Comparison of ENCODE assay signal across 8 cellular contexts in the genomic region with DNA sequence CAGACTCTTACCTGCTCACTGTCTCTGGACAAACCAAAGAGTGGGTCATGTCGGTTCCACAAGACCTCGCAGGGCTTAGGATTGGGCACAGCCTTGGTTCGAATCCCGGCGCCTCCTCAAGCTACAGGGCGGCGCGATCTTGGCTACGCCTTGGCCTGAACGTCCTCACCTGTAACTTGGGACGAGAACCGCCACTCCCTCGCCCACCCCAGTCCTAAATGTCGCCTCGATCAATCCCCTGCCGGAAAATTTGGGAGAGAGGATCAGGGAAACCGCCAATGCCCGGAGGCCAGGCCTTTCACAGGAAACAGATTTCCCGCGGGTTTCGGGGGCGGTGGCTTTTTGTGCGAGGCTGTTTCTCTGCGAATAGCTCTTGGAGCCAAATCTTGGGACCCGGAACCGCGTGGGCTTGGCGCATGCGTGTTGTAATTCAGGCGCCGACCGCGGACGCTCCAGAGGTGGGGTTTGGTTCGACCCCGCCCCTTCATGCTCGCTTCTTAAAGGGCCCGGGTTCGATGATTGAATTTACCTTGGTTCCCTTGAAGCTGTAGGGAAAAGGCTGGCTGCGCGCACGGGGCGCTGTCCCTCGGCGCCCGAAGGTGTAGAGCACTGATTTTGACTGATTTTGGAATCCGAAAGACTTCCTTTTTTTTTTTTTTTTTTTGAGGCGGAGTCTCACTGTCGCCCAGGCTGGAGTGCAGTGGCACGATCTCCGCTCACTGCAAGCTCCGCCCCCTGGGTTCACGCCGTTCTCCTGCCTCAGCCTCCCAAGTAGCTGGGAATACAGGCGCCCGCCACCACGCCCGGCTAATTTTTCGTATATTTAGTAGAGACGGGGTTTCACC. TPM values are rescaled to one million over a fixed set of nuclear protein-coding genes. Genes with fewer than 3 reads are reported as not detected.
DNase-seq lines count a peak whose midpoint lies in the region; ATAC-seq and TF ChIP-seq lines count a peak whose summit lies in the region.

A gene with protein sequence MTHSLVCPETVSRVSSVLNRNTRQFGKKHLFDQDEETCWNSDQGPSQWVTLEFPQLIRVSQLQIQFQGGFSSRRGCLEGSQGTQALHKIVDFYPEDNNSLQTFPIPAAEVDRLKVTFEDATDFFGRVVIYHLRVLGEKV (minus strand): TSS at position 403 of the 845 bp plus-strand sequence. CDS start 354 bp downstream, at position 49.

- in situ Hi-C loops in ACHN (cut with HindIII; ENCODE audit: low pct_ligation_motif_present, low pct_unique_long_range_greater_than_20kb, low sequenced_read_pairs) (no loop called here), GM18951 (cut with MboI; ENCODE audit: low sequenced_read_pairs, unreplicated experiment) (no loop called here)

- ATAC-seq in HG03439 (IDR thresholded peaks at IDR 0.05; ENCODE audit: unreplicated experiment) (peak; percentile 66), left colon (peak; percentile 93)

- TF ChIP-seq CTCF in colonic mucosa (IDR thresholded peaks at IDR 0.05), result no peak

- H3K4me3 ChIP-seq in colonic mucosa, result peak within 1 kb of the TSS; percentile 86

- H3K9me3 ChIP-seq in colonic mucosa, result no peaks in the 10 kb centered on the region

- POLR2A ChIA-PET in activated CD4-positive, alpha-beta T cell treated with anti-CD3 and anti-CD28 coated beads, Interleukin-2, amount 10 ng/mL, durations not matched to agents 7 days and 5 days (lab: Charles Lee), result interaction anchor here (0.7 to 1.5 kb wide), 2 partner anchors 8 to 10 kb away, joined by 3 to 10 read pairs; no protein-coding TSS in a partner anchor

- no peaks in the 10 kb centered on the region for H3K4me1 ChIP-seq in colonic mucosa

- H3K9me3 Mint-ChIP-seq in activated CD4-positive, alpha-beta T cell treated with anti-CD3 and anti-CD28 coated beads, Interleukin-2, amount 10 ng/mL, durations not matched to agents 7 days and 5 days, result peaks cover 8% of the 10 kb centered on the region

- peaks cover 29% of the 10 kb centered on the region for H3K36me3 Mint-ChIP-seq in activated CD4-positive, alpha-beta T cell treated with anti-CD3 and anti-CD28 coated beads, Interleukin-2, amount 10 ng/mL, durations not matched to agents 7 days and 5 days (ENCODE audit: low read depth)

- H3K9ac ChIP-seq in colonic mucosa (ENCODE audit: low read depth in 2 of 2, low read length in 2 of 2), result peak within 1 kb of the TSS; percentile 75 to 98

- peak; percentile 64 for TF ChIP-seq POLR2A in GM18951 (IDR thresholded peaks at IDR 0.05; ENCODE audit: extremely low read depth, insufficient read depth, insufficient read length)

- peak within 1 kb of the TSS; percentile 94 for H3K27ac Mint-ChIP-seq in activated CD4-positive, alpha-beta T cell treated with anti-CD3 and anti-CD28 coated beads, Interleukin-2, amount 10 ng/mL, durations not matched to agents 7 days and 5 days

- CTCF ChIA-PET in activated CD4-positive, alpha-beta T cell treated with anti-CD3 and anti-CD28 coated beads, Interleukin-2, amount 10 ng/mL, durations not matched to agents 7 days and 5 days (lab: Charles Lee), result interaction anchor here (0.6 to 1.4 kb wide), 9 partner anchors 8 to 360 kb away, joined by 3 to 6 read pairs (median 4); no protein-coding TSS in a partner anchor

- DNase-seq in ACHN (peak; percentile 85), NCI-H748 (lab: John Stamatoyannopoulos, UW; ENCODE audit: unreplicated experiment) (peak; percentile 92), colonic mucosa (peak; percentile 96), left colon (peak; percentile 91 to 96)
- peak; percentile 94 for DNase-seq in activated CD4-positive, alpha-beta T cell treated with anti-CD3 and anti-CD28 coated beads, Interleukin-2, amount 10 ng/mL, durations not matched to agents 7 days and 5 days
- peak; percentile 88 to 91 for DNase-seq in stimulated activated CD4-positive, alpha-beta T cell treated with anti-CD3 and anti-CD28 coated beads, Interleukin-1b, Interleukin-23, amount 100 ng/mL, for 4 hours (ENCODE audit: low read depth in 2 of 2)

- intact Hi-C loops in colonic mucosa (cut with DNase I) (no loop called here), left colon (cut with DNase I, micrococcal nuclease) (no loop called here)

- peaks cover 5% of the 10 kb centered on the region for H3K36me3 ChIP-seq in colonic mucosa

- peak within 1 kb of the TSS; percentile 68 for H3K27ac ChIP-seq in colonic mucosa

- H3K4me1 Mint-ChIP-seq in activated CD4-positive, alpha-beta T cell treated with anti-CD3 and anti-CD28 coated beads, Interleukin-2, amount 10 ng/mL, durations not matched to agents 7 days and 5 days, result peaks cover 45% of the 10 kb centered on the region

- H3K4me3 Mint-ChIP-seq in activated CD4-positive, alpha-beta T cell treated with anti-CD3 and anti-CD28 coated beads, Interleukin-2, amount 10 ng/mL, durations not matched to agents 7 days and 5 days, result peak within 1 kb of the TSS; percentile 96

- H3K27me3 ChIP-seq in colonic mucosa, result no peaks in the 10 kb centered on the region

- no peaks in the 10 kb centered on the region for H3K27me3 Mint-ChIP-seq in activated CD4-positive, alpha-beta T cell treated with anti-CD3 and anti-CD28 coated beads, Interleukin-2, amount 10 ng/mL, durations not matched to agents 7 days and 5 days

RNA-seq across cellular contexts. Expression of the gene that starts here (rescaled TPM):
- 10 to 100 TPM; 29.9 to 37.2 TPM for total RNA-seq in activated CD4-positive, alpha-beta T cell treated with anti-CD3 and anti-CD28 coated beads, Interleukin-2, amount 10 ng/mL, durations not matched to agents 7 days and 5 days
- total RNA-seq in colonic mucosa (10 to 100 TPM in 1 of 2 donors, 1 to 10 TPM in 1; 8.1 to 29.5 TPM), left colon (10 to 100 TPM in 1 of 2 donors, 1 to 10 TPM in 1; 8.8 to 12.5 TPM)

Comparison
In these comparisons a context has a peak if more than half of its experiments do, and no peak if none do; other contexts are left out.
1. Peak in every context shown above with its lines: DNase-seq, ATAC-seq, H3K4me3 ChIP-seq and H3K27ac ChIP-seq.